Comparison of ENCODE assay signal across 15 cellular contexts in the genomic region with DNA sequence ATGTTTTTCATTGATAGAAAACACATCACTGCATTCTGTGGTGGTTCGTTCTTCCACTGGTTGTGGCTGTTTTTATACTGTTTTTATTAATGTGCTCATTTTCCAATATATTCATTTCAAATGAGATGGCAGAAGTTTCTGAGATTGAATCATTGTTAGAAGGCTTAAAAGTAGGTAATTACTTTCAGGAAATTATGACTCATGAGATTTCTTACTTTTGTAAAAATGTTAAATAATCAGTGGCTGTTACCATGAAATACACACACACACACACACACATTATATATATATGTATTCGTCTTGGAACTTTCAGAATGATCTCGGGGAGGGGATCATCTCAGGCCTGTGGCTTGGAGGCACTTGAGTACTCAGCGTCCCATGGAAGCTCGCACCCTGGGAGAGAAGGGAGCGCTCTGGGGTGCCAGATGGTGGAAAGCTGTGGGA.
DNase-seq lines count a peak whose midpoint lies in the region; ATAC-seq, FAIRE-seq and TF ChIP-seq lines count a peak whose summit lies in the region.
"Had no signal": no experiment of that assay in that cellular context is flagged by ENCODE, and none has a peak within 500 bp of the region (broad histone marks: within the 10 kb centered on the region; RNA-seq: fewer than 3 reads in every experiment).

No MANE protein-coding gene starts in this region.

- FAIRE-seq in endothelial cell of umbilical vein (lab: Jason Lieb, UNC) = peak; percentile 67
- FAIRE-seq: keratinocyte had no signal

- H3K4me2 ChIP-seq in endothelial cell of umbilical vein (ENCODE audit: insufficient read depth, low read length) = peak overlapping the region; percentile 85

- TF ChIP-seq POLR2A in endothelial cell of umbilical vein (IDR thresholded peaks at IDR 0.05; ENCODE audit: low read depth, low read length) = no peak
- TF ChIP-seq POLR2A in spleen (IDR thresholded peaks at IDR 0.05) = no peak

- no peak overlapping the region for H3K4me3 Mint-ChIP-seq in activated T-cell treated with anti-CD3 and anti-CD28 coated beads, Interleukin-2, amount 50 U/mL, for 4 hours
- H3K4me3 Mint-ChIP-seq in WTC11 = no peak overlapping the region
- H3K4me3 Mint-ChIP-seq: activated naive CD8-positive, alpha-beta T cell treated with anti-CD3 and anti-CD28 coated beads, Interleukin-2, amount 10 ng/mL, durations not matched to agents 7 days and 5 days had no signal

- H3K9me1 ChIP-seq in endothelial cell of umbilical vein (replicated peaks; ENCODE audit: control insufficient read depth, extremely low read depth, insufficient read depth, low read length) = no peaks in the 10 kb centered on the region

- no peak for TF ChIP-seq CTCF in WTC11 (IDR thresholded peaks at IDR 0.05)
- TF ChIP-seq CTCF in endothelial cell of umbilical vein (IDR thresholded peaks at IDR 0.05; ENCODE audit: extremely low read depth in 1 of 2, insufficient read depth in 1 of 2, low read depth in 1 of 2, low read length in 2 of 2) = no peak
- TF ChIP-seq CTCF in retinal pigment epithelial cell (conservative IDR thresholded peaks at IDR 0.05; ENCODE audit: low read depth, low read length) = no peak
- no peak for TF ChIP-seq CTCF in spleen (IDR thresholded peaks at IDR 0.05 in 8 of 11, conservative IDR thresholded peaks at IDR 0.05 in 3 of 11)

- intact Hi-C loops in endothelial cell of umbilical vein (cut with micrococcal nuclease) (loop anchor here (1.0 to 5.0 kb wide), 2 partner anchors 19 to 64 kb away; a partner anchor contains a TSS), head of caudate nucleus (cut with DNase I) (no loop called here), spleen (cut with DNase I; ENCODE audit: low total_unique reads) (no loop called here)

- H3K27ac Mint-ChIP-seq in WTC11 = peak overlapping the region; percentile 84; the same call in 1 of the 2 replicates
- H3K27ac Mint-ChIP-seq: activated naive CD8-positive, alpha-beta T cell treated with anti-CD3 and anti-CD28 coated beads, Interleukin-2, amount 10 ng/mL, durations not matched to agents 7 days and 5 days; IgD-negative memory B cell had no signal

- H4K20me1 ChIP-seq in endothelial cell of umbilical vein (replicated peaks; ENCODE audit: control insufficient read depth, extremely low read depth, insufficient read depth, low read length) = no peaks in the 10 kb centered on the region

- dilution Hi-C loops in endothelial cell of umbilical vein (cut with MboI; ENCODE audit: extremely low pct_ligation_motif_present, low sequenced_read_pairs) = no loop called here

- no peaks in the 10 kb centered on the region for H3K27me3 Mint-ChIP-seq in activated T-cell treated with anti-CD3 and anti-CD28 coated beads, Interleukin-2, amount 50 U/mL, for 4 hours (ENCODE audit: low read depth)
- H3K27me3 Mint-ChIP-seq in WTC11 (ENCODE audit: low read depth) = no peaks in the 10 kb centered on the region
- H3K27me3 Mint-ChIP-seq: activated naive CD8-positive, alpha-beta T cell treated with anti-CD3 and anti-CD28 coated beads, Interleukin-2, amount 10 ng/mL, durations not matched to agents 7 days and 5 days; IgD-negative memory B cell had no signal

- no TSS peak for BruUV-seq in endothelial cell of umbilical vein (replicated peaks; lab: Mats Ljungman, UMichigan)

- H3K36me3 Mint-ChIP-seq in activated T-cell treated with anti-CD3 and anti-CD28 coated beads, Interleukin-2, amount 50 U/mL, for 4 hours (ENCODE audit: insufficient read depth) = peaks cover 15% of the 10 kb centered on the region
- H3K36me3 Mint-ChIP-seq in WTC11 = peaks cover 3% of the 10 kb centered on the region

- H3K4me3 ChIP-seq in endothelial cell of umbilical vein (replicated peaks in 1 of 3; ENCODE audit: insufficient read depth in 1 of 3, low read depth in 1 of 3, low read length in 3 of 3) (peak overlapping the region in 1 of 3 experiments; percentile 6), retinal pigment epithelial cell (ENCODE audit: low read length) (no peak overlapping the region), spleen (no peak overlapping the region)
- H3K4me3 ChIP-seq: stomach had no signal

- H3K36me3 ChIP-seq in endothelial cell of umbilical vein (ENCODE audit: control insufficient read depth in 2 of 2, extremely low read depth in 1 of 2, insufficient read depth in 2 of 2, low read length in 2 of 2) = no peaks in the 10 kb centered on the region
- peaks cover 0 to 7% (median 0%) of the 10 kb centered on the region in 6 donors for H3K36me3 ChIP-seq in spleen

- CTCF ChIA-PET in WTC11 (lab: Charles Lee) = no interaction called here
- CTCF ChIA-PET in endothelial cell of umbilical vein (lab: Charles Lee) = interaction anchor here (1.1 to 1.7 kb wide), 2 partner anchors 9 to 20 kb away, joined by 3 to 5 read pairs; no protein-coding TSS in a partner anchor

- H3K9me3 ChIP-seq in endothelial cell of umbilical vein (replicated peaks; ENCODE audit: control insufficient read depth, insufficient read depth, low read length) (no peaks in the 10 kb centered on the region), spleen (no peaks in the 10 kb centered on the region)
- H3K9me3 ChIP-seq: stomach had no signal

- 84 to 94% (median 86%) methylated on average over 6 of the region's 6 CpGs for WGBS in spleen, 5 donors

- peaks cover 18% of the 10 kb centered on the region for H3K4me1 Mint-ChIP-seq in activated T-cell treated with anti-CD3 and anti-CD28 coated beads, Interleukin-2, amount 50 U/mL, for 4 hours (ENCODE audit: low read depth)
- no peaks in the 10 kb centered on the region for H3K4me1 Mint-ChIP-seq in WTC11

- POLR2A ChIA-PET in WTC11 (lab: Charles Lee) (no interaction called here), endothelial cell of umbilical vein (lab: Charles Lee) (no interaction called here)

- H3K4me1 ChIP-seq in endothelial cell of umbilical vein (ENCODE audit: control insufficient read depth, extremely low read depth, insufficient read depth, low read length) (peaks cover 22% of the 10 kb centered on the region), spleen (peaks cover 0 to 8% (median 0%) of the 10 kb centered on the region in 6 donors)

- no peak for DNase-seq in activated T-cell treated with anti-CD3 and anti-CD28 coated beads, Interleukin-2, amount 50 U/mL, for 4 hours
- DNase-seq in activated T-cell treated with anti-CD3 and anti-CD28 coated beads for 4 hours (no peak), WTC11 (ENCODE audit: low spot score) (no peak), endothelial cell of umbilical vein (ENCODE audit: low read depth, low spot score) (peak; percentile 81), retinal pigment epithelial cell (ENCODE audit: low read depth) (peak; percentile 15), head of caudate nucleus (no peak), ureter (ENCODE audit: low spot score) (no peak), spleen (no peak)
- DNase-seq: activated CD4-positive, alpha-beta T cell treated with anti-CD3 and anti-CD28 coated beads, Interleukin-2, amount 50 U/mL, for 48 hours; activated naive CD8-positive, alpha-beta T cell treated with anti-CD3 and anti-CD28 coated beads, Interleukin-2, amount 10 ng/mL, durations not matched to agents 7 days and 5 days; GOT3; SHP77; stomach had no signal

- no peak overlapping the region for H2AFZ ChIP-seq in endothelial cell of umbilical vein (ENCODE audit: low read depth, low read length)

- H3K79me2 ChIP-seq in endothelial cell of umbilical vein (ENCODE audit: control insufficient read depth, insufficient read depth, low read length) = peaks cover 16% of the 10 kb centered on the region

- peak overlapping the region; percentile 65 for H3K9ac ChIP-seq in endothelial cell of umbilical vein (replicated peaks; ENCODE audit: extremely low read depth, insufficient read depth, low read length)

- ATAC-seq in activated T-cell treated with anti-CD3 and anti-CD28 coated beads, Interleukin-2, amount 50 U/mL, for 4 hours = peak; percentile 46 to 48
- no peak for ATAC-seq in WTC11

- H3K27ac ChIP-seq in endothelial cell of umbilical vein (ENCODE audit: insufficient read depth, low read depth, low read length) (peak overlapping the region; percentile 80), spleen (no peak overlapping the region)
- H3K27ac ChIP-seq: stomach had no signal

- peaks cover under 1% of the 10 kb centered on the region for H3K9me3 Mint-ChIP-seq in activated T-cell treated with anti-CD3 and anti-CD28 coated beads, Interleukin-2, amount 50 U/mL, for 4 hours
- peaks cover 7% of the 10 kb centered on the region for H3K9me3 Mint-ChIP-seq in WTC11
- H3K9me3 Mint-ChIP-seq: activated naive CD8-positive, alpha-beta T cell treated with anti-CD3 and anti-CD28 coated beads, Interleukin-2, amount 10 ng/mL, durations not matched to agents 7 days and 5 days; IgD-negative memory B cell had no signal

- H3K27me3 ChIP-seq in endothelial cell of umbilical vein (ENCODE audit: control insufficient read depth in 2 of 2, insufficient read depth in 2 of 2, low read length in 2 of 2) (no peaks in the 10 kb centered on the region), spleen (replicated peaks in 1 of 7) (no peaks in the 10 kb centered on the region)
- H3K27me3 ChIP-seq: stomach had no signal

TF ChIP-seq in WTC11, 78 proteins besides CTCF, POLR2A, EP300 and RAD21 (continues in another document):
- TF ChIP-seq ZBTB21 (CRISPR knock-in tag; IDR thresholded peaks at IDR 0.05; ENCODE audit: borderline replicate concordance) = no peak
- no peak for TF ChIP-seq NR2C2 (CRISPR knock-in tag; IDR thresholded peaks at IDR 0.05)
- no peak for TF ChIP-seq NR3C1 (CRISPR knock-in tag; conservative IDR thresholded peaks at IDR 0.05; ENCODE audit: low read depth)
- TF ChIP-seq JUN (CRISPR knock-in tag; IDR thresholded peaks at IDR 0.05) = no peak
- TF ChIP-seq SOX15 (CRISPR knock-in tag; IDR thresholded peaks at IDR 0.05) = no peak
- TF ChIP-seq CBFB (CRISPR knock-in tag; IDR thresholded peaks at IDR 0.05; ENCODE audit: low read depth) = no peak
- TF ChIP-seq, protein P1, sequence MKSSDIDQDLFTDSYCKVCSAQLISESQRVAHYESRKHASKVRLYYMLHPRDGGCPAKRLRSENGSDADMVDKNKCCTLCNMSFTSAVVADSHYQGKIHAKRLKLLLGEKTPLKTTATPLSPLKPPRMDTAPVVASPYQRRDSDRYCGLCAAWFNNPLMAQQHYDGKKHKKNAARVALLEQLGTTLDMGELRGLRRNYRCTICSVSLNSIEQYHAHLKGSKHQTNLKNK (CRISPR knock-in tag; IDR thresholded peaks at IDR 0.05) = no peak

TF ChIP-seq in endothelial cell of umbilical vein, 7 proteins besides CTCF, POLR2A, EP300 and RAD21:
- TF ChIP-seq MYC (IDR thresholded peaks at IDR 0.05; ENCODE audit: low read depth, low read length) (no peak), POLR2AphosphoS5 (IDR thresholded peaks at IDR 0.05; ENCODE audit: insufficient read depth, low read depth, low read length) (no peak), FOS (IDR thresholded peaks at IDR 0.05; ENCODE audit: borderline replicate concordance, insufficient read depth, low read length) (peak; percentile 69), JUN (IDR thresholded peaks at IDR 0.05; ENCODE audit: borderline replicate concordance, insufficient read depth, insufficient read length, low read depth) (peak; percentile 80)
- TF ChIP-seq, protein P2, sequence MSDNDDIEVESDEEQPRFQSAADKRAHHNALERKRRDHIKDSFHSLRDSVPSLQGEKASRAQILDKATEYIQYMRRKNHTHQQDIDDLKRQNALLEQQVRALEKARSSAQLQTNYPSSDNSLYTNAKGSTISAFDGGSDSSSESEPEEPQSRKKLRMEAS (IDR thresholded peaks at IDR 0.05; ENCODE audit: insufficient read depth, insufficient read length) = no peak

Comparison
In these comparisons a context has a peak if more than half of its experiments do, and no peak if none do; other contexts are left out.
1. DNase-seq: peak in endothelial cell of umbilical vein (single experiment) and retinal pigment epithelial cell (single experiment); none in activated T-cell treated with anti-CD3 and anti-CD28 coated beads, Interleukin-2, amount 50 U/mL, for 4 hours (single experiment), activated T-cell treated with anti-CD3 and anti-CD28 coated beads for 4 hours (single experiment), WTC11 (single experiment), head of caudate nucleus (0 of 42), ureter (single experiment) and spleen (single experiment).